Comparison of ENCODE assay signal across 8 cellular contexts in the genomic region with DNA sequence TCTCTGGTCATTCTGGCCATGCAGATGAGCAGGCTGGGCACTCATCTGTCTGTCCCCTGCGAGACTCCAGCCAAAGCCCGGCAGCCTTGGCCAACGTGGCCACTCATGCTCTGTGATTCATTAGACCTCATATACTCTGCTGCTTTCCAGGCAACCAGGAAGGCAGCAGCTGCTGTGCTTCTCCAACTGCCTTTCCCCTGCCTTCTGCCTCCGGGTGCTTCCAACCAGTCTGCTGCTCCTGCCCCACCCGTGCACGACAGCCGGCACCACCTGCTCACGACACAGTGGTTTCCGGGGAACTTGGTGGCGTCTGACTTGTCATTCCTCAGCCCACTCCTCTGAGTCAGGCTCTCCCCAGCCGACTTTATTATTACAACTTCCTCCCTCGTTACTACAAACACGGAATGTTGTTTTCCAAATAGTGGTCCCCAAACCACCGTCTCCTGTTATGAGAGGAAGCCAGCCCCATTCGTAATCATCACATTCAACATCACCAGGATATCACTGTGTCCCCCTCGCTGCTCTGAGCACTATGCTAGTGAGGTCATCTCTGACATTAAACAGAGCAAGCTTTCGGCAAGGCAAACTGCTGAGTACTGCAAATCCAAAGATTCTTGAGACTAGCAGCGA.
DNase-seq lines count a peak whose midpoint lies in the region; ATAC-seq and TF ChIP-seq lines count a peak whose summit lies in the region.

No MANE protein-coding gene starts in this region.

- dilution Hi-C loops in mammary epithelial cell (cut with HindIII; ENCODE audit: low sequenced_read_pairs) = loop anchor here (5.0 kb wide), 1 partner anchor 107 kb away; no protein-coding TSS in a partner anchor

- WGBS in mammary epithelial cell (ENCODE audit: low coverage, missing lambda C conversion rate) = 69% methylated on average over 10 of the region's 18 CpGs

- CTCF ChIA-PET in MCF 10A (lab: Yijun Ruan, JAX) (no interaction called here), mammary epithelial cell (lab: Charles Lee; ENCODE audit: low non-redundant PET) (no interaction called here)

- intact Hi-C loops in MCF 10A (cut with micrococcal nuclease) = no loop called here
- intact Hi-C loops in mammary epithelial cell (cut with micrococcal nuclease) = no loop called here
- intact Hi-C loops in mucosa of descending colon (cut with DNase I, micrococcal nuclease) = no loop called here

- H3K4me3 ChIP-seq in mammary epithelial cell (replicated peaks in 1 of 3; ENCODE audit: insufficient read depth in 1 of 3, low read depth in 2 of 3, low read length in 3 of 3) = no peak overlapping the region
- H3K4me3 ChIP-seq in mucosa of descending colon = no peak overlapping the region

- peaks cover 8% of the 10 kb centered on the region for H3K4me1 Mint-ChIP-seq in MCF 10A (ENCODE audit: insufficient read depth, unreplicated experiment)

- TF ChIP-seq CTCF in MCF 10A (IDR thresholded peaks at IDR 0.05; ENCODE audit: unreplicated experiment) (no peak), mammary epithelial cell (conservative IDR thresholded peaks at IDR 0.05 in 1 of 2, IDR thresholded peaks at IDR 0.05 in 1 of 2; ENCODE audit: extremely low read depth in 1 of 2, insufficient read depth in 1 of 2, low read depth in 1 of 2, low read length in 2 of 2) (no peak), mucosa of descending colon (IDR thresholded peaks at IDR 0.05) (no peak)

- peaks cover 12% of the 10 kb centered on the region for H3K27me3 Mint-ChIP-seq in MCF 10A (ENCODE audit: insufficient read depth, unreplicated experiment)

- H3K36me3 ChIP-seq in mammary epithelial cell (ENCODE audit: insufficient read depth, low read length) = no peaks in the 10 kb centered on the region
- H3K36me3 ChIP-seq in mucosa of descending colon (ENCODE audit: low read depth) = no peaks in the 10 kb centered on the region

- ATAC-seq in mucosa of descending colon (peak; percentile 69), SK-N-SH treated with all-trans-retinoic acid at 6 μM for 48 hours (no peak), GM21737 (IDR thresholded peaks at IDR 0.05; ENCODE audit: unreplicated experiment) (no peak)

- H3K9me3 Mint-ChIP-seq in MCF 10A (ENCODE audit: unreplicated experiment) = no peaks in the 10 kb centered on the region

- H4K20me1 ChIP-seq in mammary epithelial cell (ENCODE audit: insufficient read depth, low read length) = no peaks in the 10 kb centered on the region

- DNase-seq in MCF 10A (ENCODE audit: unreplicated experiment) (peak; percentile 19), mammary epithelial cell (no peak), cerebellar cortex (ENCODE audit: low spot score) (peak; percentile 13), mucosa of descending colon (peak; percentile 41 to 56 (median 42)), ureter (ENCODE audit: low spot score) (peak; percentile 47), NCI-H748 treated with DMSO at 0.1 percent for 48 hours (lab: John Stamatoyannopoulos, UW) (no peak)

- in situ Hi-C loops in mammary epithelial cell (cut with MboI; ENCODE audit: low sequenced_read_pairs in 2 of 2) = no loop called here

- H2AFZ ChIP-seq in mammary epithelial cell (ENCODE audit: low read depth, low read length) = no peak overlapping the region

- no peaks in the 10 kb centered on the region for H3K79me2 ChIP-seq in mammary epithelial cell (ENCODE audit: insufficient read depth, low read length)

- no peak overlapping the region for H3K4me3 Mint-ChIP-seq in MCF 10A (ENCODE audit: unreplicated experiment)

- H3K4me2 ChIP-seq in mammary epithelial cell (ENCODE audit: insufficient read depth, low read depth, low read length) = no peak overlapping the region

- H3K9me3 ChIP-seq in mammary epithelial cell (replicated peaks; ENCODE audit: insufficient read depth, low read length) (no peaks in the 10 kb centered on the region), mucosa of descending colon (no peaks in the 10 kb centered on the region)

- BruUV-seq in MCF 10A (replicated peaks; lab: Mats Ljungman, UMichigan) = no TSS peak
- no TSS peak for BruUV-seq in mammary epithelial cell (replicated peaks; lab: Mats Ljungman, UMichigan)

- H3K4me1 ChIP-seq in mammary epithelial cell (ENCODE audit: insufficient read depth, low read length) = no peaks in the 10 kb centered on the region
- no peaks in the 10 kb centered on the region for H3K4me1 ChIP-seq in mucosa of descending colon (ENCODE audit: low read depth)

- no peak overlapping the region for H3K27ac Mint-ChIP-seq in MCF 10A (ENCODE audit: low read depth, unreplicated experiment)

- no peaks in the 10 kb centered on the region for H3K36me3 Mint-ChIP-seq in MCF 10A (ENCODE audit: insufficient read depth, unreplicated experiment)

- POLR2A ChIA-PET in MCF 10A (lab: Yijun Ruan, JAX) = interaction anchor here (0.6 kb wide), 1 partner anchor 31 kb away, joined by 3 read pairs; no protein-coding TSS in a partner anchor

- no peak overlapping the region for H3K9ac ChIP-seq in mammary epithelial cell (ENCODE audit: insufficient read depth, low read length)

- H3K27me3 ChIP-seq in mammary epithelial cell (ENCODE audit: insufficient read depth, low read length) = no peaks in the 10 kb centered on the region

- no peak overlapping the region for H3K27ac ChIP-seq in mammary epithelial cell (ENCODE audit: insufficient read depth, low read depth, low read length)

TF ChIP-seq in SK-N-SH treated with all-trans-retinoic acid at 6 μM for 48 hours, 23 proteins besides CTCF, POLR2A, EP300 and RAD21 (continues in another document):
- TF ChIP-seq, protein P1, sequence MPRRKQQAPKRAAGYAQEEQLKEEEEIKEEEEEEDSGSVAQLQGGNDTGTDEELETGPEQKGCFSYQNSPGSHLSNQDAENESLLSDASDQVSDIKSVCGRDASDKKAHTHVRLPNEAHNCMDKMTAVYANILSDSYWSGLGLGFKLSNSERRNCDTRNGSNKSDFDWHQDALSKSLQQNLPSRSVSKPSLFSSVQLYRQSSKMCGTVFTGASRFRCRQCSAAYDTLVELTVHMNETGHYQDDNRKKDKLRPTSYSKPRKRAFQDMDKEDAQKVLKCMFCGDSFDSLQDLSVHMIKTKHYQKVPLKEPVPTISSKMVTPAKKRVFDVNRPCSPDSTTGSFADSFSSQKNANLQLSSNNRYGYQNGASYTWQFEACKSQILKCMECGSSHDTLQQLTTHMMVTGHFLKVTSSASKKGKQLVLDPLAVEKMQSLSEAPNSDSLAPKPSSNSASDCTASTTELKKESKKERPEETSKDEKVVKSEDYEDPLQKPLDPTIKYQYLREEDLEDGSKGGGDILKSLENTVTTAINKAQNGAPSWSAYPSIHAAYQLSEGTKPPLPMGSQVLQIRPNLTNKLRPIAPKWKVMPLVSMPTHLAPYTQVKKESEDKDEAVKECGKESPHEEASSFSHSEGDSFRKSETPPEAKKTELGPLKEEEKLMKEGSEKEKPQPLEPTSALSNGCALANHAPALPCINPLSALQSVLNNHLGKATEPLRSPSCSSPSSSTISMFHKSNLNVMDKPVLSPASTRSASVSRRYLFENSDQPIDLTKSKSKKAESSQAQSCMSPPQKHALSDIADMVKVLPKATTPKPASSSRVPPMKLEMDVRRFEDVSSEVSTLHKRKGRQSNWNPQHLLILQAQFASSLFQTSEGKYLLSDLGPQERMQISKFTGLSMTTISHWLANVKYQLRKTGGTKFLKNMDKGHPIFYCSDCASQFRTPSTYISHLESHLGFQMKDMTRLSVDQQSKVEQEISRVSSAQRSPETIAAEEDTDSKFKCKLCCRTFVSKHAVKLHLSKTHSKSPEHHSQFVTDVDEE (CRISPR knock-in tag; IDR thresholded peaks at IDR 0.05) = no peak
- no peak for TF ChIP-seq RARB (CRISPR knock-in tag; IDR thresholded peaks at IDR 0.05)
- TF ChIP-seq, protein P2, sequence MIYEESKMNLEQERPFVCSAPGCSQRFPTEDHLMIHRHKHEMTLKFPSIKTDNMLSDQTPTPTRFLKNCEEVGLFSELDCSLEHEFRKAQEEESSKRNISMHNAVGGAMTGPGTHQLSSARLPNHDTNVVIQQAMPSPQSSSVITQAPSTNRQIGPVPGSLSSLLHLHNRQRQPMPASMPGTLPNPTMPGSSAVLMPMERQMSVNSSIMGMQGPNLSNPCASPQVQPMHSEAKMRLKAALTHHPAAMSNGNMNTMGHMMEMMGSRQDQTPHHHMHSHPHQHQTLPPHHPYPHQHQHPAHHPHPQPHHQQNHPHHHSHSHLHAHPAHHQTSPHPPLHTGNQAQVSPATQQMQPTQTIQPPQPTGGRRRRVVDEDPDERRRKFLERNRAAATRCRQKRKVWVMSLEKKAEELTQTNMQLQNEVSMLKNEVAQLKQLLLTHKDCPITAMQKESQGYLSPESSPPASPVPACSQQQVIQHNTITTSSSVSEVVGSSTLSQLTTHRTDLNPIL (CRISPR knock-in tag; IDR thresholded peaks at IDR 0.05; ENCODE audit: low read depth) = no peak
- no peak for TF ChIP-seq ZFP3 (CRISPR knock-in tag; IDR thresholded peaks at IDR 0.05)
- TF ChIP-seq, protein P3, sequence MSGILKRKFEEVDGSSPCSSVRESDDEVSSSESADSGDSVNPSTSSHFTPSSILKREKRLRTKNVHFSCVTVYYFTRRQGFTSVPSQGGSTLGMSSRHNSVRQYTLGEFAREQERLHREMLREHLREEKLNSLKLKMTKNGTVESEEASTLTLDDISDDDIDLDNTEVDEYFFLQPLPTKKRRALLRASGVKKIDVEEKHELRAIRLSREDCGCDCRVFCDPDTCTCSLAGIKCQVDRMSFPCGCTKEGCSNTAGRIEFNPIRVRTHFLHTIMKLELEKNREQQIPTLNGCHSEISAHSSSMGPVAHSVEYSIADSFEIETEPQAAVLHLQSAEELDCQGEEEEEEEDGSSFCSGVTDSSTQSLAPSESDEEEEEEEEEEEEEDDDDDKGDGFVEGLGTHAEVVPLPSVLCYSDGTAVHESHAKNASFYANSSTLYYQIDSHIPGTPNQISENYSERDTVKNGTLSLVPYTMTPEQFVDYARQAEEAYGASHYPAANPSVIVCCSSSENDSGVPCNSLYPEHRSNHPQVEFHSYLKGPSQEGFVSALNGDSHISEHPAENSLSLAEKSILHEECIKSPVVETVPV (CRISPR knock-in tag; IDR thresholded peaks at IDR 0.05) = no peak
- TF ChIP-seq ZC3H10 (CRISPR knock-in tag; IDR thresholded peaks at IDR 0.05) = no peak
- no peak for TF ChIP-seq GLIS3 (CRISPR knock-in tag; IDR thresholded peaks at IDR 0.05)
- TF ChIP-seq BACH2 (CRISPR knock-in tag; IDR thresholded peaks at IDR 0.05; ENCODE audit: borderline replicate concordance) = no peak
- no peak for TF ChIP-seq ISL1 (CRISPR knock-in tag; IDR thresholded peaks at IDR 0.05)
- no peak for TF ChIP-seq PPARA (CRISPR knock-in tag; IDR thresholded peaks at IDR 0.05; ENCODE audit: borderline replicate concordance)
- no peak for TF ChIP-seq TCF4 (CRISPR knock-in tag; IDR thresholded peaks at IDR 0.05; ENCODE audit: borderline replicate concordance)
- TF ChIP-seq ZNF8 (CRISPR knock-in tag; IDR thresholded peaks at IDR 0.05) = no peak
- no peak for TF ChIP-seq ZNF565 (CRISPR knock-in tag; conservative IDR thresholded peaks at IDR 0.05; ENCODE audit: low read depth)
- TF ChIP-seq TOX (CRISPR knock-in tag; IDR thresholded peaks at IDR 0.05; ENCODE audit: borderline replicate concordance) = no peak
- no peak for TF ChIP-seq ARNTL (CRISPR knock-in tag; IDR thresholded peaks at IDR 0.05; ENCODE audit: borderline replicate concordance, low read depth)
- no peak for TF ChIP-seq OSR1 (CRISPR knock-in tag; IDR thresholded peaks at IDR 0.05)
- no peak for TF ChIP-seq SNAI2 (CRISPR knock-in tag; IDR thresholded peaks at IDR 0.05)
- TF ChIP-seq ESRRG (CRISPR knock-in tag; IDR thresholded peaks at IDR 0.05) = no peak

Comparison
In these comparisons a context has a peak if more than half of its experiments do, and no peak if none do; other contexts are left out.
1. DNase-seq: peak in MCF 10A (single experiment), cerebellar cortex (single experiment), mucosa of descending colon (3 of 3) and ureter (single experiment); none in mammary epithelial cell (single experiment) and NCI-H748 treated with DMSO at 0.1 percent for 48 hours (single experiment).